ENCODE assay signal across 8 cellular contexts in genomic region chr13:26482451-26483197, GRCh38.
DNase-seq lines count a peak whose midpoint lies in the region; ATAC-seq and TF ChIP-seq lines count a peak whose summit lies in the region.

No MANE protein-coding gene starts in this region.

- no peak overlapping the region for H3K18ac ChIP-seq in mesenchymal stem cell (ENCODE audit: low read depth in 1 of 2, low read length in 2 of 2)

- H3K4ac ChIP-seq in mesenchymal stem cell (ENCODE audit: low read depth in 1 of 2, low read length in 2 of 2), result no peak overlapping the region

- ATAC-seq in left ventricle myocardium superior (no peak), HG03135 (IDR thresholded peaks at IDR 0.05; ENCODE audit: unreplicated experiment) (peak; percentile 71)

- H3K9me3 ChIP-seq in cardiac muscle cell (ENCODE audit: low read depth) (no peaks in the 10 kb centered on the region), mesenchymal stem cell (ENCODE audit: control insufficient read depth, low read length) (no peaks in the 10 kb centered on the region)

- no peak overlapping the region for H3K14ac ChIP-seq in mesenchymal stem cell (ENCODE audit: low read length in 2 of 2)

- H2AFZ ChIP-seq in mesenchymal stem cell (ENCODE audit: low read depth, low read length), result peak overlapping the region; percentile 60

- no peaks in the 10 kb centered on the region for H3K36me3 ChIP-seq in cardiac muscle cell
- H3K36me3 ChIP-seq in mesenchymal stem cell (ENCODE audit: control insufficient read depth in 1 of 2, insufficient read depth in 2 of 2, low read depth in 1 of 2, low read length in 2 of 2), result no peaks in the 10 kb centered on the region

- H3K4me3 ChIP-seq in cardiac muscle cell (no peak overlapping the region), mesenchymal stem cell (ENCODE audit: insufficient read depth in 1 of 2, low read depth in 1 of 2, low read length in 2 of 2) (no peak overlapping the region)

- H2BK120ac ChIP-seq in mesenchymal stem cell (ENCODE audit: low read depth, low read length), result no peak overlapping the region

- intact Hi-C loops in left ventricle myocardium superior (cut with micrococcal nuclease), result no loop called here

- H3K27me3 ChIP-seq in cardiac muscle cell (no peaks in the 10 kb centered on the region), mesenchymal stem cell (ENCODE audit: control insufficient read depth in 1 of 2, insufficient read depth in 1 of 2, low read length in 2 of 2) (no peaks in the 10 kb centered on the region)

- no peak overlapping the region for H4K91ac ChIP-seq in mesenchymal stem cell (ENCODE audit: low read length)

- 74% methylated on average over 3 of the region's 3 CpGs for WGBS in mesenchymal stem cell

- TF ChIP-seq CTCF in cardiac muscle cell (IDR thresholded peaks at IDR 0.05; ENCODE audit: low read depth, low read length), result peak; percentile 94

- H3K23ac ChIP-seq in mesenchymal stem cell (ENCODE audit: low read length in 2 of 2), result no peak overlapping the region

- no peaks in the 10 kb centered on the region for H3K79me1 ChIP-seq in mesenchymal stem cell (replicated peaks; ENCODE audit: low read length, poor library complexity, severe bottlenecking)

- no peak overlapping the region for H2BK5ac ChIP-seq in mesenchymal stem cell (ENCODE audit: low read depth, low read length, poor library complexity, severe bottlenecking)

- H3K4me1 ChIP-seq in cardiac muscle cell (ENCODE audit: low read depth) (no peaks in the 10 kb centered on the region), mesenchymal stem cell (ENCODE audit: control insufficient read depth, insufficient read depth, low read depth, low read length) (peaks cover 2% of the 10 kb centered on the region)

- no peak overlapping the region for H2BK12ac ChIP-seq in mesenchymal stem cell (ENCODE audit: low read length in 2 of 2)

- H2AK5ac ChIP-seq in mesenchymal stem cell (ENCODE audit: low read length, severe bottlenecking), result no peak overlapping the region

- H2BK15ac ChIP-seq in mesenchymal stem cell (ENCODE audit: low read depth, poor library complexity, severe bottlenecking), result no peak overlapping the region

- DNase-seq in cardiac muscle cell (ENCODE audit: low read depth in 1 of 2, low spot score in 1 of 2) (peak; percentile 68 to 83), left ventricle myocardium superior (no peak), NCI-H774 (lab: John Stamatoyannopoulos, UW) (peak; percentile 21), ecto neural progenitor cell (ENCODE audit: low spot score) (peak; percentile 71), mesenchymal stem cell (peak; percentile 75)
- DNase-seq in activated CD4-positive, alpha-beta T cell treated with anti-CD3 and anti-CD28 coated beads, Interleukin-2, amount 50 U/mL, for 4 hours, result peak; percentile 38 to 50
- peak; percentile 12 to 21 for DNase-seq in stimulated activated CD8-positive, alpha-beta memory T cell treated with anti-CD3 and anti-CD28 coated beads, Interleukin-7, amount 100 ng/mL, for 4 hours (ENCODE audit: low read depth in 2 of 2)

- no peak overlapping the region for H4K8ac ChIP-seq in mesenchymal stem cell (ENCODE audit: low read length)

- H3K9ac ChIP-seq in mesenchymal stem cell (ENCODE audit: low read length), result peak overlapping the region; percentile 64

- H3K4me2 ChIP-seq in mesenchymal stem cell (ENCODE audit: low read length, poor library complexity, severe bottlenecking), result no peak overlapping the region

- H3K27ac ChIP-seq in cardiac muscle cell (no peak overlapping the region), mesenchymal stem cell (ENCODE audit: low read length, poor library complexity, severe bottlenecking) (no peak overlapping the region)
